Comparison of ENCODE assay signal across 9 cellular contexts in genomic region chr12:104505095-104505819, GRCh38. TPM values are rescaled to one million over a fixed set of nuclear protein-coding genes. Genes with fewer than 3 reads are reported as not detected.
DNase-seq lines count a peak whose midpoint lies in the region; ATAC-seq and TF ChIP-seq lines count a peak whose summit lies in the region.
"Had no signal": no experiment of that assay in that cellular context is flagged by ENCODE, and none has a peak within 500 bp of the region (broad histone marks: within the 10 kb centered on the region; RNA-seq: fewer than 3 reads in every experiment).

No MANE protein-coding gene starts in this region.

- no peaks in the 10 kb centered on the region for H3K36me3 Mint-ChIP-seq in osteocyte (ENCODE audit: unreplicated experiment)

- no peaks in the 10 kb centered on the region for H3K9me3 Mint-ChIP-seq in osteocyte (ENCODE audit: unreplicated experiment)

- peak overlapping the region; percentile 23 for H3K4me2 ChIP-seq in OCI-LY1 (ENCODE audit: low read length)

- H3K9me3 ChIP-seq in OCI-LY1 (ENCODE audit: low read length) = no peaks in the 10 kb centered on the region

- no peaks in the 10 kb centered on the region for H3K79me2 ChIP-seq in OCI-LY1 (ENCODE audit: insufficient read depth, low read length)

- POLR2A ChIA-PET in GM10248 (lab: Yijun Ruan, JAX) = no interaction called here

- CTCF ChIA-PET in GM10248 (lab: Yijun Ruan, JAX) = interaction anchor here (1.0 to 2.9 kb wide), 4 partner anchors 10 to 123 kb away, joined by 3 to 9 read pairs (median 6); no protein-coding TSS in a partner anchor

- H3K4me1 ChIP-seq in OCI-LY1 (ENCODE audit: insufficient read depth, low read length, severe bottlenecking) = peaks cover 47% of the 10 kb centered on the region

- no peaks in the 10 kb centered on the region for H3K9me2 ChIP-seq in OCI-LY1 (ENCODE audit: low read depth, low read length)

- no peak overlapping the region for H3K27ac ChIP-seq in OCI-LY1 (ENCODE audit: low read depth, low read length, poor library complexity, severe bottlenecking)
- H3K27ac ChIP-seq: SK-N-MC had no signal

- H3F3A ChIP-seq in OCI-LY1 (ENCODE audit: insufficient read depth, low read length) = no peaks in the 10 kb centered on the region

- H3K36me3 ChIP-seq in OCI-LY1 (ENCODE audit: insufficient read depth, low read length) = no peaks in the 10 kb centered on the region

- H3K27ac Mint-ChIP-seq in osteocyte (ENCODE audit: unreplicated experiment) = no peak overlapping the region

- no peak for TF ChIP-seq CTCF in GM10248 (IDR thresholded peaks at IDR 0.05; ENCODE audit: control extremely low read depth, extremely low read depth, low read depth, missing control alignments)
- no peak for TF ChIP-seq CTCF in OCI-LY1 (IDR thresholded peaks at IDR 0.05; ENCODE audit: low read length)
- no peak for TF ChIP-seq CTCF in osteocyte (IDR thresholded peaks at IDR 0.05)

- no peak overlapping the region for H3K4me3 ChIP-seq in OCI-LY1 (ENCODE audit: low read depth, low read length, poor library complexity, severe bottlenecking)
- H3K4me3 ChIP-seq: SK-N-MC had no signal

- no peaks in the 10 kb centered on the region for H3K27me3 Mint-ChIP-seq in osteocyte (ENCODE audit: unreplicated experiment)

- peaks cover 5% of the 10 kb centered on the region for H3K4me1 Mint-ChIP-seq in osteocyte (ENCODE audit: unreplicated experiment)

- H3K27me3 ChIP-seq in OCI-LY1 (ENCODE audit: insufficient read depth, low read length) = no peaks in the 10 kb centered on the region

- H3K9ac ChIP-seq in OCI-LY1 (ENCODE audit: low read length) = no peak overlapping the region

- H2AFZ ChIP-seq in OCI-LY1 (ENCODE audit: low read length) = no peak overlapping the region

- H3K4me3 Mint-ChIP-seq in osteocyte (ENCODE audit: unreplicated experiment) = no peak overlapping the region

- DNase-seq in GM10248 (ENCODE audit: extremely low spot score) = peak; percentile 81
- no peak for DNase-seq in COLO829 (ENCODE audit: low spot score)
- no peak for DNase-seq in cerebellum (ENCODE audit: low spot score)
- DNase-seq in cerebellar nuclear complex (lab: John Stamatoyannopoulos, UW) = no peak
- DNase-seq in osteocyte (ENCODE audit: extremely low spot score, unreplicated experiment) = no peak

- peak; percentile 88 for ATAC-seq in GM19467 (IDR thresholded peaks at IDR 0.05; ENCODE audit: unreplicated experiment)
- ATAC-seq in HG03342 (IDR thresholded peaks at IDR 0.05; ENCODE audit: unreplicated experiment) = peak; percentile 94

- no peaks in the 10 kb centered on the region for H4K20me1 ChIP-seq in OCI-LY1 (ENCODE audit: insufficient read depth, low read length)

RNA-seq across cellular contexts. Expression of gene CHST11, which starts 48.5 kb away (rescaled TPM):
- 27.9 TPM for total RNA-seq in cerebellum
- 7.5 and 8.2 TPM in 2 replicates for total RNA-seq in osteocyte
